ENCODE assay signal across 1 cellular context in the genomic region with DNA sequence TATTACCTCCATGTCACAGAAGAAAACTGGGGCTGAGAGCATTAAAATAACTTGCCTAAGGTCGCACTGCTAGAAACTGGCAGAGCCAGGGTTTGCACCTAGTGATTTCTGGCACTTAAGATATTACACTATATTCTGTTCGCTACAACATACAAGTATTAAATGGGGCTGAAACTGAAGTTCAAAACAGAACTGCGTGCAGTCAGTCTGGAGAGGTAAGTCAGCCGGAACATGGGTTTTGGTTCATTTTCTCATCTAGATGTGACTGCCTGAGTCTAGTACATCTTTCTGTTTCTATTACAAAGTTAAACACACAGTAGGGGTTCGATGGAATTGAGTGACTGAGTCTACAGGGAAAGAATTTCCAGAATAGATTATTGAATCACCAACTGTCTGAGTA.
TF ChIP-seq lines count a peak whose summit lies in the region.

No MANE protein-coding gene starts in this region.

TF ChIP-seq in IMR-90, 13 proteins besides CTCF, POLR2A, EP300 and RAD21 (continued from another document):
- TF ChIP-seq, protein P1, sequence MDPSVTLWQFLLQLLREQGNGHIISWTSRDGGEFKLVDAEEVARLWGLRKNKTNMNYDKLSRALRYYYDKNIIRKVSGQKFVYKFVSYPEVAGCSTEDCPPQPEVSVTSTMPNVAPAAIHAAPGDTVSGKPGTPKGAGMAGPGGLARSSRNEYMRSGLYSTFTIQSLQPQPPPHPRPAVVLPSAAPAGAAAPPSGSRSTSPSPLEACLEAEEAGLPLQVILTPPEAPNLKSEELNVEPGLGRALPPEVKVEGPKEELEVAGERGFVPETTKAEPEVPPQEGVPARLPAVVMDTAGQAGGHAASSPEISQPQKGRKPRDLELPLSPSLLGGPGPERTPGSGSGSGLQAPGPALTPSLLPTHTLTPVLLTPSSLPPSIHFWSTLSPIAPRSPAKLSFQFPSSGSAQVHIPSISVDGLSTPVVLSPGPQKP (IDR thresholded peaks at IDR 0.05; ENCODE audit: borderline replicate concordance, low read depth, low read length): no peak
- TF ChIP-seq MAFK (IDR thresholded peaks at IDR 0.05; ENCODE audit: low read depth, low read length) (no peak), FOS (IDR thresholded peaks at IDR 0.05; ENCODE audit: low read depth, low read length) (no peak), CHD1 (IDR thresholded peaks at IDR 0.05; ENCODE audit: low read depth, low read length) (no peak)
- TF ChIP-seq, protein P2, sequence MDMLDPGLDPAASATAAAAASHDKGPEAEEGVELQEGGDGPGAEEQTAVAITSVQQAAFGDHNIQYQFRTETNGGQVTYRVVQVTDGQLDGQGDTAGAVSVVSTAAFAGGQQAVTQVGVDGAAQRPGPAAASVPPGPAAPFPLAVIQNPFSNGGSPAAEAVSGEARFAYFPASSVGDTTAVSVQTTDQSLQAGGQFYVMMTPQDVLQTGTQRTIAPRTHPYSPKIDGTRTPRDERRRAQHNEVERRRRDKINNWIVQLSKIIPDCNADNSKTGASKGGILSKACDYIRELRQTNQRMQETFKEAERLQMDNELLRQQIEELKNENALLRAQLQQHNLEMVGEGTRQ (IDR thresholded peaks at IDR 0.05; ENCODE audit: low read depth, low read length): no peak
